9 cellular contexts compared by ENCODE assay signal in the genomic region with DNA sequence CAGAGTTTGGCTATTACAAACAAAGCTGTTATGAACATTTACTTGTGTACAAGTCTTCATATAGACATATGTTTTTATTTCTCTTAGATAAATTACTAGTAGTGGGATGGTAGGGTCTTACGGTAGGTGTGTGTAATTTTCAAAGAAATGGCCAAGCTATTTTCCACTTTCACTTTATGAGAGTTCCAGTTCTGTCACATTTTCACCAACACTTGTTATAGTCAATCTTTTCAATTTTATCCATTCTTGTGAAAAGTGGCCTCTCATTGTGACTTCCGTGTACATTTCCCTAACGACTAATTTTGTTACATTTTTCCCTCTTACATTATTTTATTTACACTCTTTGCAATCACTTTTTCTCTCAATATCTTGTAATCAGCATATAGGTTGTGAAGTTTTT. TPM values are rescaled to one million over a fixed set of nuclear protein-coding genes. Genes with fewer than 3 reads are reported as not detected.
"Had no signal": no experiment of that assay in that cellular context is flagged by ENCODE, and none has a peak within 500 bp of the region (broad histone marks: within the 10 kb centered on the region; RNA-seq: fewer than 3 reads in every experiment).

No MANE protein-coding gene starts in this region.

- ATAC-seq: GM12878 had no signal

- DNase-seq: GDM1, GF-D8 had no signal

- FAIRE-seq: G401.6, GM12878, GM12891, GM12892, GM18507, GM19239 had no signal

- H3K4me3 ChIP-seq: GM12878 had no signal

RNA-seq across cellular contexts. Expression of a gene that starts 18.3 kb away (rescaled TPM):
- total RNA-seq: G401, GM12878 had no signal
- polyA plus RNA-seq: GM12878 had no signal
